In the genomic region with DNA sequence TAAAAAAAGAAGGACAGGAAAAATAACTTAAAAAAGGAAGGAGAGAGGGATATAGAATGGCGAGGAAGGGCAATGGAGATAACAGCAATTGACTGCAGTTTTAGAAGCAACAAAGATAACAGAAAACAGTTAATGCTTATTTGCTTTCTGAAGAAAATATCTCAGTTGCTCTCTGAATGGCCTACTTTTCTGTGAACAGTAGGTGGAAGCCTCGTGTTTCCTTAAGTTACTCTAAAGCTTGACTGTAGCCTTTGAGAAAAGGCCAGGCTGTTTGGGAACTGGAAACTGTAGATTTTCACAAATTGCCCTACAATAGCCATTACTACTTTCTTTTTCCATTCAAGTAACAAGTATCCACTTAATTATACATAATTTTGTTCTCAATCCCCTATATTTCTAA, we compare ENCODE assay signal across 24 cellular contexts.
DNase-seq lines count a peak whose midpoint lies in the region; TF ChIP-seq lines count a peak whose summit lies in the region.
"Had no signal": no experiment of that assay in that cellular context is flagged by ENCODE, and none has a peak within 500 bp of the region (broad histone marks: within the 10 kb centered on the region; RNA-seq: fewer than 3 reads in every experiment).

No MANE protein-coding gene starts in this region.

- H3K4me3 Mint-ChIP-seq in mesothelial cell of epicardium = no peak overlapping the region
- H3K4me3 Mint-ChIP-seq: CD4-positive, alpha-beta memory T cell had no signal

- H3K27ac Mint-ChIP-seq in mesothelial cell of epicardium = peak overlapping the region; percentile 43
- H3K27ac Mint-ChIP-seq: CD4-positive, alpha-beta memory T cell had no signal

- peak; percentile 15 for TF ChIP-seq CTCF in C4-2B (conservative IDR thresholded peaks at IDR 0.05)
- TF ChIP-seq CTCF in LNCAP (IDR thresholded peaks at IDR 0.05) = peak; percentile 42; the same call in 1 of the 2 replicates
- TF ChIP-seq CTCF in mesothelial cell of epicardium (IDR thresholded peaks at IDR 0.05; ENCODE audit: unreplicated experiment) = no peak

- no peak overlapping the region for H3K27ac ChIP-seq in C4-2B
- H3K27ac ChIP-seq: BLaER1 treated with 17β-estradiol and CSF1 and Interleukin-3, amounts not matched to agents 10 nM and 100 nM; SK-N-MC had no signal

- no peaks in the 10 kb centered on the region for H3K36me3 Mint-ChIP-seq in mesothelial cell of epicardium
- H3K36me3 Mint-ChIP-seq: CD4-positive, alpha-beta memory T cell had no signal

- H3K4me1 Mint-ChIP-seq in mesothelial cell of epicardium = peaks cover 23% of the 10 kb centered on the region
- H3K4me1 Mint-ChIP-seq: CD4-positive, alpha-beta memory T cell had no signal

- no peaks in the 10 kb centered on the region for H3K9me3 Mint-ChIP-seq in mesothelial cell of epicardium

- DNase-seq in cerebellar cortex (ENCODE audit: low spot score) (peak; percentile 4), mesothelial cell of epicardium (ENCODE audit: low spot score in 2 of 2, unreplicated experiment in 2 of 2) (no peak), GOT3 (lab: John Stamatoyannopoulos, UW) (no peak), putamen (ENCODE audit: low spot score) (no peak), DMS79 treated with DMSO at 0.1 percent for 48 hours (lab: John Stamatoyannopoulos, UW) (no peak)
- DNase-seq: AML-193; CD4-positive, alpha-beta memory T cell; COR-L47; DMS53; HCEC 1CT; IMR-90; KG1; NCI-H1092; NCI-H1417 treated with DMSO at 0.1 percent for 48 hours; NCI-H187 treated with DMSO at 0.1 percent for 48 hours; NCI-H446; NCI-H524 treated with DMSO at 0.1 percent for 48 hours; NCI-H774; Right ventricle myocardium superior; RPMI8226 had no signal

- H3K27me3 Mint-ChIP-seq in mesothelial cell of epicardium (ENCODE audit: low read depth) = no peaks in the 10 kb centered on the region
- H3K27me3 Mint-ChIP-seq: CD4-positive, alpha-beta memory T cell had no signal
